In the genomic region with DNA sequence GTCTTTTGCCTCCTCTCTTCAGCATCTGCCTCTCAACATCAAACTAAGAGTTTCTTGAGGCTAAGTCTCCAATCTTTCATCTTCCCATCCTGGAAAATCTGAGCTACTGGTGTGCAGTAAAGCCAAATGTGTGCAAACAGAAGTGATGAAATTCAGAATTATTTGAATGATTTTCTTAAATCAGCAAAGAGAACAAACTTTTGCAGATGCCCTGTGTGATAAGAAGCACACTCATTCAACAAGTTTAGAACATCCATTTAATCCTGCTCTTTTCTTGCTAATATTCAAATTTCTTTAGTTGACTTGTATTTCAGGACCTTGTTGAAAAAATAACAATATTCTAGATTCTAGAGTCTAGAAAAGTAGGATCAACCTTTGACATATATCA, we compare ENCODE assay signal across 2 cellular contexts.
TF ChIP-seq lines count a peak whose summit lies in the region.

No MANE protein-coding gene starts in this region.

TF ChIP-seq in liver, 16 proteins besides CTCF, POLR2A, EP300 and RAD21 (continued from another document):
- TF ChIP-seq, protein P1, sequence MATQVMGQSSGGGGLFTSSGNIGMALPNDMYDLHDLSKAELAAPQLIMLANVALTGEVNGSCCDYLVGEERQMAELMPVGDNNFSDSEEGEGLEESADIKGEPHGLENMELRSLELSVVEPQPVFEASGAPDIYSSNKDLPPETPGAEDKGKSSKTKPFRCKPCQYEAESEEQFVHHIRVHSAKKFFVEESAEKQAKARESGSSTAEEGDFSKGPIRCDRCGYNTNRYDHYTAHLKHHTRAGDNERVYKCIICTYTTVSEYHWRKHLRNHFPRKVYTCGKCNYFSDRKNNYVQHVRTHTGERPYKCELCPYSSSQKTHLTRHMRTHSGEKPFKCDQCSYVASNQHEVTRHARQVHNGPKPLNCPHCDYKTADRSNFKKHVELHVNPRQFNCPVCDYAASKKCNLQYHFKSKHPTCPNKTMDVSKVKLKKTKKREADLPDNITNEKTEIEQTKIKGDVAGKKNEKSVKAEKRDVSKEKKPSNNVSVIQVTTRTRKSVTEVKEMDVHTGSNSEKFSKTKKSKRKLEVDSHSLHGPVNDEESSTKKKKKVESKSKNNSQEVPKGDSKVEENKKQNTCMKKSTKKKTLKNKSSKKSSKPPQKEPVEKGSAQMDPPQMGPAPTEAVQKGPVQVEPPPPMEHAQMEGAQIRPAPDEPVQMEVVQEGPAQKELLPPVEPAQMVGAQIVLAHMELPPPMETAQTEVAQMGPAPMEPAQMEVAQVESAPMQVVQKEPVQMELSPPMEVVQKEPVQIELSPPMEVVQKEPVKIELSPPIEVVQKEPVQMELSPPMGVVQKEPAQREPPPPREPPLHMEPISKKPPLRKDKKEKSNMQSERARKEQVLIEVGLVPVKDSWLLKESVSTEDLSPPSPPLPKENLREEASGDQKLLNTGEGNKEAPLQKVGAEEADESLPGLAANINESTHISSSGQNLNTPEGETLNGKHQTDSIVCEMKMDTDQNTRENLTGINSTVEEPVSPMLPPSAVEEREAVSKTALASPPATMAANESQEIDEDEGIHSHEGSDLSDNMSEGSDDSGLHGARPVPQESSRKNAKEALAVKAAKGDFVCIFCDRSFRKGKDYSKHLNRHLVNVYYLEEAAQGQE (IDR thresholded peaks at IDR 0.05), result no peak
- TF ChIP-seq TAF1 (conservative IDR thresholded peaks at IDR 0.05) (no peak), NR2F2 (IDR thresholded peaks at IDR 0.05) (no peak), SP1 (IDR thresholded peaks at IDR 0.05) (no peak), HNF4A (conservative IDR thresholded peaks at IDR 0.05) (no peak), YY1 (IDR thresholded peaks at IDR 0.05) (no peak), EGR1 (IDR thresholded peaks at IDR 0.05; ENCODE audit: low read depth in 2 of 2) (no peak), FOXA1 (IDR thresholded peaks at IDR 0.05) (no peak)
- TF ChIP-seq, protein P2, sequence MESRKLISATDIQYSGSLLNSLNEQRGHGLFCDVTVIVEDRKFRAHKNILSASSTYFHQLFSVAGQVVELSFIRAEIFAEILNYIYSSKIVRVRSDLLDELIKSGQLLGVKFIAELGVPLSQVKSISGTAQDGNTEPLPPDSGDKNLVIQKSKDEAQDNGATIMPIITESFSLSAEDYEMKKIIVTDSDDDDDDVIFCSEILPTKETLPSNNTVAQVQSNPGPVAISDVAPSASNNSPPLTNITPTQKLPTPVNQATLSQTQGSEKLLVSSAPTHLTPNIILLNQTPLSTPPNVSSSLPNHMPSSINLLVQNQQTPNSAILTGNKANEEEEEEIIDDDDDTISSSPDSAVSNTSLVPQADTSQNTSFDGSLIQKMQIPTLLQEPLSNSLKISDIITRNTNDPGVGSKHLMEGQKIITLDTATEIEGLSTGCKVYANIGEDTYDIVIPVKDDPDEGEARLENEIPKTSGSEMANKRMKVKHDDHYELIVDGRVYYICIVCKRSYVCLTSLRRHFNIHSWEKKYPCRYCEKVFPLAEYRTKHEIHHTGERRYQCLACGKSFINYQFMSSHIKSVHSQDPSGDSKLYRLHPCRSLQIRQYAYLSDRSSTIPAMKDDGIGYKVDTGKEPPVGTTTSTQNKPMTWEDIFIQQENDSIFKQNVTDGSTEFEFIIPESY (IDR thresholded peaks at IDR 0.05), result no peak
- TF ChIP-seq, protein P3, sequence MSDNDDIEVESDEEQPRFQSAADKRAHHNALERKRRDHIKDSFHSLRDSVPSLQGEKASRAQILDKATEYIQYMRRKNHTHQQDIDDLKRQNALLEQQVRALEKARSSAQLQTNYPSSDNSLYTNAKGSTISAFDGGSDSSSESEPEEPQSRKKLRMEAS (IDR thresholded peaks at IDR 0.05), result no peak
- TF ChIP-seq, protein P4, sequence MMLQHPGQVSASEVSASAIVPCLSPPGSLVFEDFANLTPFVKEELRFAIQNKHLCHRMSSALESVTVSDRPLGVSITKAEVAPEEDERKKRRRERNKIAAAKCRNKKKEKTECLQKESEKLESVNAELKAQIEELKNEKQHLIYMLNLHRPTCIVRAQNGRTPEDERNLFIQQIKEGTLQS (IDR thresholded peaks at IDR 0.05), result no peak

TF ChIP-seq in HepG2, 621 proteins besides CTCF, POLR2A, EP300 and RAD21 (continued from another document):
- TF ChIP-seq, protein P5, sequence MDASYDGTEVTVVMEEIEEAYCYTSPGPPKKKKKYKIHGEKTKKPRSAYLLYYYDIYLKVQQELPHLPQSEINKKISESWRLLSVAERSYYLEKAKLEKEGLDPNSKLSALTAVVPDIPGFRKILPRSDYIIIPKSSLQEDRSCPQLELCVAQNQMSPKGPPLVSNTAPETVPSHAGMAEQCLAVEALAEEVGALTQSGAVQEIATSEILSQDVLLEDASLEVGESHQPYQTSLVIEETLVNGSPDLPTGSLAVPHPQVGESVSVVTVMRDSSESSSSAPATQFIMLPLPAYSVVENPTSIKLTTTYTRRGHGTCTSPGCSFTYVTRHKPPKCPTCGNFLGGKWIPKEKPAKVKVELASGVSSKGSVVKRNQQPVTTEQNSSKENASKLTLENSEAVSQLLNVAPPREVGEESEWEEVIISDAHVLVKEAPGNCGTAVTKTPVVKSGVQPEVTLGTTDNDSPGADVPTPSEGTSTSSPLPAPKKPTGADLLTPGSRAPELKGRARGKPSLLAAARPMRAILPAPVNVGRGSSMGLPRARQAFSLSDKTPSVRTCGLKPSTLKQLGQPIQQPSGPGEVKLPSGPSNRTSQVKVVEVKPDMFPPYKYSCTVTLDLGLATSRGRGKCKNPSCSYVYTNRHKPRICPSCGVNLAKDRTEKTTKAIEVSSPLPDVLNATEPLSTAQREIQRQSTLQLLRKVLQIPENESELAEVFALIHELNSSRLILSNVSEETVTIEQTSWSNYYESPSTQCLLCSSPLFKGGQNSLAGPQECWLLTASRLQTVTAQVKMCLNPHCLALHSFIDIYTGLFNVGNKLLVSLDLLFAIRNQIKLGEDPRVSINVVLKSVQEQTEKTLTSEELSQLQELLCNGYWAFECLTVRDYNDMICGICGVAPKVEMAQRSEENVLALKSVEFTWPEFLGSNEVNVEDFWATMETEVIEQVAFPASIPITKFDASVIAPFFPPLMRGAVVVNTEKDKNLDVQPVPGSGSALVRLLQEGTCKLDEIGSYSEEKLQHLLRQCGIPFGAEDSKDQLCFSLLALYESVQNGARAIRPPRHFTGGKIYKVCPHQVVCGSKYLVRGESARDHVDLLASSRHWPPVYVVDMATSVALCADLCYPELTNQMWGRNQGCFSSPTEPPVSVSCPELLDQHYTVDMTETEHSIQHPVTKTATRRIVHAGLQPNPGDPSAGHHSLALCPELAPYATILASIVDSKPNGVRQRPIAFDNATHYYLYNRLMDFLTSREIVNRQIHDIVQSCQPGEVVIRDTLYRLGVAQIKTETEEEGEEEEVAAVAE (CRISPR knock-in tag; IDR thresholded peaks at IDR 0.05; ENCODE audit: borderline replicate concordance), result no peak
- TF ChIP-seq SIN3B (IDR thresholded peaks at IDR 0.05; ENCODE audit: low read length), result no peak
- no peak for TF ChIP-seq ZNF598 (CRISPR knock-in tag; IDR thresholded peaks at IDR 0.05; ENCODE audit: borderline replicate concordance)
- no peak for TF ChIP-seq ARID2 (CRISPR knock-in tag; IDR thresholded peaks at IDR 0.05; ENCODE audit: borderline replicate concordance)
- TF ChIP-seq ZBTB1 (CRISPR knock-in tag; IDR thresholded peaks at IDR 0.05; ENCODE audit: borderline replicate concordance), result no peak
